In the genomic region with DNA sequence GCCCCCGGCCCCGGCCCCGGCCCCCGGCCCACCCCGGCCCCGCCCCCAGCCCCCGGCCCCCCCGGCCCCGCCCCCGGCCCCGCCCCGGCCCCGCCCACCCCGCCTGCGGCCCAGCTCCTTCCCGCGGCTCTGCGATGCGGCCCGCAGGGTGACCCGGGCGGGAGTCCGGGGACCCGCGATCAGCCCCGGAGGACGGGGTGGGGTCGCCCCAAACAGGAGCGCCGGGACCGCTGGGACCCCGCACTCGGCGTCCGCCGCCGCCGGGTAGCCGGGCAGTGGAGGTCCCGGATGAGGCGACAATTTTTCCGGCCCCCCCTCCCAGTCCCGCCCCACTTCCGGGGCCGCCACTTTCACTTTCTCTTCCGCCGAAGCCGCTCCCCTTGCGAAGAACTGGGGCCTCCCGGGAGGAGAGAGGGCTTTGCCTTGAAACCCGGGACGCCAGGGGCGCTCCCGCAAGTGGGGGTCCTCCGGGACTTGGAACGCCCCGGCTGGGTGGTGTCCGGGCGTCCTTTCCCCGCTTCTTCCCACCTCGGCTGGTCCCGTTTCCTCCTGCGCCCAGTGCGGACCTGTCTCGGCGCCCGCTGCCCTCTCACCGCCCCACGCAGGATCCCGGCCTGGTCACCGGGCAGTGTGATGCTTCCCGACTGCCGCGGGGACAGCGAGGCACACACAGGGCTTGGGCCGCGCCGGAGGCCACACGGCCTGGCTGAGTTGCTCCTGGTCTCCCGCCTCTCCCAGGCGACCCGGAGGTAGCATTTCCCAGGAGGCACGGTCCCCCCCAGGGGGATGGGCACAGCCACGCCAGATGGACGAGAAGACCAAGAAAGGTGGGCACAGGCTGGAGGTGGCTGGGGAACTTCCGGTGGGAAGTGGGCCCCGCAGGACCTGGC, we compare ENCODE assay signal across 8 cellular contexts. TPM values are rescaled to one million over a fixed set of nuclear protein-coding genes. Genes with fewer than 3 reads are reported as not detected.
A peak's percentile ranks its signal among the peaks of the same experiment; 100 is the strongest.
DNase-seq lines count a peak whose midpoint lies in the region; ATAC-seq and TF ChIP-seq lines count a peak whose summit lies in the region.

A gene (plus strand): TSS at position 347 of the 890 bp plus-strand sequence. CDS start 459 bp downstream, at position 806.

- peak; percentile 78 for DNase-seq in ACHN
- DNase-seq in NCI-H2171 treated with DMSO at 0.1 percent for 48 hours (lab: John Stamatoyannopoulos, UW): peak; percentile 87
- peak; percentile 93 for DNase-seq in activated B cell treated with CpG ODN at 0.5 μM for 24 hours
- peak; percentile 81 to 89 for DNase-seq in cardiac fibroblast (ENCODE audit: low read depth in 2 of 2)
- DNase-seq in iris pigment epithelial cell (ENCODE audit: low read depth): peak; percentile 82
- peak; percentile 76 to 81 for DNase-seq in stimulated activated CD4-positive, alpha-beta T cell treated with anti-CD3 and anti-CD28 coated beads, Interleukin-12 subunit alpha, Interleukin-12 subunit beta, amount 100 ng/mL, for 24 hours (ENCODE audit: low read depth in 2 of 2)

- intact Hi-C loops in activated B cell treated with CpG ODN at 0.5 μM for 24 hours (cut with micrococcal nuclease): loop anchor here (1.0 to 5.0 kb wide), 7 partner anchors 25 to 135 kb away; a partner anchor contains a TSS

- peak within 1 kb of the TSS; percentile 88 for H3K4me3 Mint-ChIP-seq in activated B cell treated with CpG ODN at 0.5 μM for 24 hours

- H3K4me1 Mint-ChIP-seq in activated B cell treated with CpG ODN at 0.5 μM for 24 hours: peaks cover 43% of the 10 kb centered on the region

- no peaks in the 10 kb centered on the region for H3K27me3 Mint-ChIP-seq in activated B cell treated with CpG ODN at 0.5 μM for 24 hours

- POLR2A ChIA-PET in activated B cell treated with CpG ODN at 0.5 μM for 24 hours (lab: Charles Lee): interaction anchor here (0.6 to 2.4 kb wide), 14 partner anchors 22 to 426 kb away, joined by 3 to 10 read pairs (median 6); a partner anchor contains a TSS

- H3K4me3 ChIP-seq in cardiac fibroblast (replicated peaks in 1 of 2; ENCODE audit: low read depth in 2 of 2, low read length in 2 of 2): peak within 1 kb of the TSS; percentile 99

- H3K36me3 Mint-ChIP-seq in activated B cell treated with CpG ODN at 0.5 μM for 24 hours (ENCODE audit: low read depth): peaks cover 35% of the 10 kb centered on the region

- H3K27ac Mint-ChIP-seq in activated B cell treated with CpG ODN at 0.5 μM for 24 hours: peak within 1 kb of the TSS; percentile 91

- H3K9me3 Mint-ChIP-seq in activated B cell treated with CpG ODN at 0.5 μM for 24 hours: peaks cover 3% of the 10 kb centered on the region

- CTCF ChIA-PET in activated B cell treated with CpG ODN at 0.5 μM for 24 hours (lab: Charles Lee): interaction anchor here (1.1 to 1.3 kb wide), 3 partner anchors 46 to 70 kb away, joined by 4 to 7 read pairs (median 5); no protein-coding TSS in a partner anchor

- ATAC-seq in GM18868 (IDR thresholded peaks at IDR 0.05; ENCODE audit: unreplicated experiment): peak; percentile 81
- peak; percentile 60 for ATAC-seq in HG03097 (IDR thresholded peaks at IDR 0.05; ENCODE audit: low FRiP score, unreplicated experiment)
- peak; percentile 78 for ATAC-seq in activated B cell treated with CpG ODN at 0.5 μM for 24 hours (ENCODE audit: low read depth)

- no peak for TF ChIP-seq CTCF in activated B cell treated with CpG ODN at 0.5 μM for 24 hours (IDR thresholded peaks at IDR 0.05)
- no peak for TF ChIP-seq CTCF in cardiac fibroblast (IDR thresholded peaks at IDR 0.05; ENCODE audit: low read depth, low read length)

- in situ Hi-C loops in ACHN (cut with HindIII; ENCODE audit: low pct_ligation_motif_present, low pct_unique_long_range_greater_than_20kb, low sequenced_read_pairs): no loop called here

RNA-seq across cellular contexts. Expression of the gene that starts here (rescaled TPM):
- total RNA-seq in activated B cell treated with CpG ODN at 0.5 μM for 24 hours: 92.7 and 100 TPM in 2 replicates

Comparison
In these comparisons a context has a peak if more than half of its experiments do, and no peak if none do; other contexts are left out.
1. Peak in every context shown above with its lines: DNase-seq, ATAC-seq and H3K4me3 ChIP-seq.